ENCODE assay signal across 10 cellular contexts in the genomic region with DNA sequence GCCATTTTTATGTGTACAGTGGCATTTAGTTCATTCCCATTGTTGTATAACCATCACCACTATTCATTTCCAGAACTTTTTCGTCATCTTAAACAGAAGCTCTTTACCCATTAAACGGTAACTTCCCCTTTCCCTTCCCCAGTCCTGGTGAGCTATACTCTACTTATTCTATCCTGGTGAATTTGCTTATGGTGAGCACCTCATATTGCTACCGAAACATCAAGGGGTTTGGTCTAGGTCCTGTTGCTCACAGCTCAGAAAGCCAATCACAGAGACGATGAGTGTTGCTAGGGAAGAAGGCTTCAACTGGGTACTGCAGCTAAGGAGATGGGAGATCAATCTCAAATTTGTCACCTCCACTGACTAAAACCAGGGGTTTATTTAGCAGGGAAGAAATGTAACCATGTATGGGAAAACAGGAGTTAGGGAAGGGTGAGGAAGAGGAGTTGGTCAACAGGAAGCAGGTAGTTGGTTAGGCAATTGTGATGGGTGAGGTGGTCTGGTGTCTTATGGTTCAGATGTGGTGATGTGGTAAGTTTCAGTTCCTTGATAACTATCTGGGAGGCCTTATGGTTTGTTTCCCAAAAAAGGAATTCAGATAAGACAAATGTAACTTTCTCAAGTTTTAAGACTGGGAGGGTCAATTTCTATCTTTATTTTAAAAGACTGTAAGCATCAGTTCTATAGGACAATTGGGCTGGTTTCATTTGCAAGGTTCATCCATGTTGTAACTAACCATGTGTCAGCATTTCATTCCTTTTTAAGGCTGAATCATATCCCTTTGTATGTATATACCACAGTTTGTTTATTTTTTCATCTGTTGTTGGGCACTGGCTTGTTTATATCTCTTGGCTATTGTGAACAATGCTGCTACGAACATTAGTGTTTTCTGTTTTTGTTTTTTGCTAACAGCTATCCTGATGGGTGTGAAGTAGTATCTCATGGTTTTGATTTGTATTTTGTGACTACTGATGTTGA. TPM values are rescaled to one million over a fixed set of nuclear protein-coding genes. Genes with fewer than 3 reads are reported as not detected.
DNase-seq lines count a peak whose midpoint lies in the region; ATAC-seq, FAIRE-seq and TF ChIP-seq lines count a peak whose summit lies in the region.
"Had no signal": no experiment of that assay in that cellular context is flagged by ENCODE, and none has a peak within 500 bp of the region (broad histone marks: within the 10 kb centered on the region; RNA-seq: fewer than 3 reads in every experiment).

No MANE protein-coding gene starts in this region.

- H2AFZ ChIP-seq in DND-41 (ENCODE audit: low read depth, low read length): no peak overlapping the region

- H3K4me1 Mint-ChIP-seq in activated T-helper 17 cell treated with anti-CD3 and anti-CD28 coated beads, Interleukin-2, amount 50 U/mL, for 72 hours: peaks cover 12% of the 10 kb centered on the region

- peaks cover 54% of the 10 kb centered on the region for H3K36me3 Mint-ChIP-seq in activated T-helper 17 cell treated with anti-CD3 and anti-CD28 coated beads, Interleukin-2, amount 50 U/mL, for 72 hours (ENCODE audit: low read depth)

- FAIRE-seq in D721Med (lab: Jason Lieb, UNC): no peak

- H3K4me3 Mint-ChIP-seq in activated T-helper 17 cell treated with anti-CD3 and anti-CD28 coated beads, Interleukin-2, amount 50 U/mL, for 72 hours: no peak overlapping the region
- H3K4me3 Mint-ChIP-seq: stimulated activated naive CD8-positive, alpha-beta T cell treated with anti-CD3 and anti-CD28 coated beads, Interleukin-15, Interleukin-2, amounts not matched to agents 100 ng/mL and 50 ng/mL, for 24 hours had no signal

- no peak for DNase-seq in DND-41
- DNase-seq in foreskin melanocyte: no peak
- DNase-seq in D721Med (ENCODE audit: insufficient read length, low spot score): no peak
- DNase-seq in SIG-M5 treated with dmso at 0.1 percent for 504 hours (lab: John Stamatoyannopoulos, UW; ENCODE audit: unreplicated experiment): no peak
- no peak for DNase-seq in NCI-H2029 (lab: John Stamatoyannopoulos, UW)

- no peaks in the 10 kb centered on the region for H3K4me1 ChIP-seq in DND-41 (ENCODE audit: insufficient read depth, low read length)

- no peaks in the 10 kb centered on the region for H3K9me3 Mint-ChIP-seq in activated T-helper 17 cell treated with anti-CD3 and anti-CD28 coated beads, Interleukin-2, amount 50 U/mL, for 72 hours
- H3K9me3 Mint-ChIP-seq: stimulated activated naive CD8-positive, alpha-beta T cell treated with anti-CD3 and anti-CD28 coated beads, Interleukin-15, Interleukin-2, amounts not matched to agents 100 ng/mL and 50 ng/mL, for 24 hours had no signal

- peaks cover 8% of the 10 kb centered on the region; the same call in 1 of the 2 replicates for H4K20me1 ChIP-seq in DND-41 (ENCODE audit: insufficient read depth, low read length)

- 0 out of 2 replicates have a peak overlapping the region, but pooled peaks have one; percentile 20 for H3K27ac ChIP-seq in DND-41 (ENCODE audit: low read length)

- peaks cover 47% of the 10 kb centered on the region for H3K36me3 ChIP-seq in DND-41 (ENCODE audit: insufficient read depth, low read length)

- no peak for ATAC-seq in DND-41 (ENCODE audit: insufficient read depth, low read depth)
- ATAC-seq in GM19438 (IDR thresholded peaks at IDR 0.05; ENCODE audit: low read depth, unreplicated experiment): peak; percentile 80
- peak; percentile 82 for ATAC-seq in HG03159 (IDR thresholded peaks at IDR 0.05; ENCODE audit: unreplicated experiment)
- peak; percentile 63 for ATAC-seq in activated T-helper 17 cell treated with anti-CD3 and anti-CD28 coated beads, Interleukin-2, amount 50 U/mL, for 72 hours (replicated peaks)
- ATAC-seq: Right ventricle myocardium inferior had no signal

- H3K79me2 ChIP-seq in DND-41 (ENCODE audit: insufficient read depth, low read length): peaks cover 41% of the 10 kb centered on the region

- H3K9me3 ChIP-seq in DND-41 (ENCODE audit: insufficient read depth, low read length, severe bottlenecking): no peaks in the 10 kb centered on the region

- no peaks in the 10 kb centered on the region for H3K27me3 ChIP-seq in DND-41 (ENCODE audit: insufficient read depth, low read length, poor library complexity)

- H3K4me2 ChIP-seq in DND-41 (ENCODE audit: insufficient read depth, low read length): no peak overlapping the region

- TF ChIP-seq CTCF in DND-41 (IDR thresholded peaks at IDR 0.05; ENCODE audit: borderline replicate concordance, extremely low read depth, low read length, poor library complexity, severe bottlenecking) (no peak), D721Med (IDR thresholded peaks at IDR 0.05; ENCODE audit: insufficient read depth, missing control alignments) (no peak)

- H3K27me3 Mint-ChIP-seq in activated T-helper 17 cell treated with anti-CD3 and anti-CD28 coated beads, Interleukin-2, amount 50 U/mL, for 72 hours: no peaks in the 10 kb centered on the region
- H3K27me3 Mint-ChIP-seq: stimulated activated naive CD8-positive, alpha-beta T cell treated with anti-CD3 and anti-CD28 coated beads, Interleukin-15, Interleukin-2, amounts not matched to agents 100 ng/mL and 50 ng/mL, for 24 hours had no signal

- H3K27ac Mint-ChIP-seq in activated T-helper 17 cell treated with anti-CD3 and anti-CD28 coated beads, Interleukin-2, amount 50 U/mL, for 72 hours: peak overlapping the region; percentile 15
- H3K27ac Mint-ChIP-seq: stimulated activated naive CD8-positive, alpha-beta T cell treated with anti-CD3 and anti-CD28 coated beads, Interleukin-15, Interleukin-2, amounts not matched to agents 100 ng/mL and 50 ng/mL, for 24 hours had no signal

- H3K4me3 ChIP-seq in DND-41 (ENCODE audit: low read depth in 1 of 2, low read length in 2 of 2): no peak overlapping the region

- no peak overlapping the region for H3K9ac ChIP-seq in DND-41 (ENCODE audit: low read depth, low read length)

RNA-seq across cellular contexts. Expression of a gene that starts 46.4 kb away (rescaled TPM):
- not detected for total RNA-seq in activated T-helper 17 cell treated with anti-CD3 and anti-CD28 coated beads, Interleukin-2, amount 50 U/mL, for 72 hours
- total RNA-seq: Right ventricle myocardium inferior had no signal
